9 cellular contexts compared by ENCODE assay signal in the genomic region with DNA sequence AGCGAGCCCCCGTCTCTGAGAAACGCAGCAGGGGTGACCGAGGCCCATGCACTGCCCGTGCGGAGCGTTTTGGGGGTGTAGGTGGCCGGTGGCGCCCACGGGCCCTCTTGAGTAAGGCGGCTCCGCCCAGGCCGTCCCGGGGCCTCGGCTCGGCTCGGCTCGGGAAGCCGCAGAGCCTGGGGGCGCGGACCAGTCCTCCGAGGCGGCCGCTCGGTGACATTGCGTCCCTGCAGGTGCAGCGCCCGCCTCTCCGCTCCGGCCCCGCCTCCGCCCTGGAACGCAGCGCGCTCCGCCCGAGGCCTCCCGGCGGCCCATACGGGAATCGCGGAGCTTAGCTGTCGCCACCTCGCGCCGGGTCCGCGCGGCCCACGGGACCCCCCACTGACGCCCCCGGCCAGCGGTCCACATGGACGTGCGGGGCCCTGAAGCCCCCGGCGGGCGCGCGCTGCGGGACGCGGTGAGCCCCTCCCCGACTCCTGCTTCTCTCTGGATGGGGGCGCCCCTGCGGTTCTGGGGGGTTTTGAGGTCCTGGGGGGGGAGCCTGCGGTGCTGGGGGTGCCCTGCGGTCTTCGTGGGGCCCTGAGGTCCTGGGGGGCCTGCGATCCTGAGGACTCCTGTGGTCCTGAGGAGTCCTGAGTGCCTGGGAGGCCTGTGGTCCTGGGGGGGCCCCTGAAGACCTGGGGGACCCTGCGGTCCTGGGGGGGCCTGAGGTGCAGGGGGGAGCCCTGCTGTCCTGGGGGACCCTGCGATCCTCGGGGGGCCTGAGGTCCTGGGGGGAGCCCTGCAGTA. TPM values are rescaled to one million over a fixed set of nuclear protein-coding genes. Genes with fewer than 3 reads are reported as not detected.
DNase-seq lines count a peak whose midpoint lies in the region; ATAC-seq and TF ChIP-seq lines count a peak whose summit lies in the region.
"Had no signal": no experiment of that assay in that cellular context is flagged by ENCODE, and none has a peak within 500 bp of the region (broad histone marks: within the 10 kb centered on the region; RNA-seq: fewer than 3 reads in every experiment).

HSBP1L1 (plus strand) TSS at position 314 of the 789 bp plus-strand sequence; CDS start at position 407, 93 bp downstream.

- BruUV-seq in PC-3 (replicated peaks; lab: Mats Ljungman, UMichigan) = no TSS peak

- no CpG with 5 or more reads among the region's 73 CpGs for WGBS in gastroesophageal sphincter (ENCODE audit: low coverage in 1 of 2), 2 donors

- H3K4me1 ChIP-seq in PC-3 (ENCODE audit: insufficient read depth, low read length) = peaks cover 53% of the 10 kb centered on the region
- H3K4me1 ChIP-seq in gastroesophageal sphincter = peaks cover 0 to 28% (median 0%) of the 10 kb centered on the region in 3 donors
- H3K4me1 ChIP-seq in osteoblast (ENCODE audit: insufficient read depth, low read length) = peaks cover 44% of the 10 kb centered on the region

- DNase-seq in AG09319 (ENCODE audit: extremely low read depth, low read depth) (no peak), PC-3 (peak; percentile 85), osteoblast (ENCODE audit: insufficient read length, low spot score, missing footprints) (peak; percentile 93), middle frontal gyrus (ENCODE audit: extremely low spot score, low spot score) (no peak)
- peak; percentile 63 for DNase-seq in activated naive CD4-positive, alpha-beta T cell treated with Interleukin-2 at 50 U/mL for 16 hours

- no peak for TF ChIP-seq POLR2A in gastroesophageal sphincter (IDR thresholded peaks at IDR 0.05)

- H3K4me3 ChIP-seq in PC-3 (ENCODE audit: low read length) = peak within 1 kb of the TSS; percentile 87
- H3K4me3 ChIP-seq in gastroesophageal sphincter = peak within 1 kb of the TSS; percentile 70 to 75
- H3K4me3 ChIP-seq in osteoblast (ENCODE audit: insufficient read depth, low read length) = peak within 1 kb of the TSS; percentile 82

- CTCF ChIA-PET in PC-3 (lab: Charles Lee) = no interaction called here

- peaks cover 31% of the 10 kb centered on the region for H3K79me2 ChIP-seq in PC-3 (ENCODE audit: low read length)
- peaks cover 20% of the 10 kb centered on the region for H3K79me2 ChIP-seq in osteoblast (ENCODE audit: insufficient read depth, low read length)

- H3K9ac ChIP-seq in PC-3 (ENCODE audit: low read length) = peak within 1 kb of the TSS; percentile 95

- peak within 1 kb of the TSS; percentile 89 for H3K27ac ChIP-seq in PC-3 (ENCODE audit: low read length)
- peak within 1 kb of the TSS; percentile 19 to 79 (median 71) for H3K27ac ChIP-seq in gastroesophageal sphincter
- peak within 1 kb of the TSS; percentile 83 for H3K27ac ChIP-seq in osteoblast (ENCODE audit: low read depth, low read length)

- no peak for TF ChIP-seq EP300 in gastroesophageal sphincter (IDR thresholded peaks at IDR 0.05)

- ATAC-seq in GM18867 (IDR thresholded peaks at IDR 0.05; ENCODE audit: unreplicated experiment) (peak; percentile 72), HG03095 (IDR thresholded peaks at IDR 0.05; ENCODE audit: unreplicated experiment) (peak; percentile 48), PC-3 (peak; percentile 76), gastroesophageal sphincter (peak; percentile 87)

- TF ChIP-seq CTCF in AG09319 (IDR thresholded peaks at IDR 0.05; ENCODE audit: low read depth, low read length) (peak; percentile 8), PC-3 (conservative IDR thresholded peaks at IDR 0.05; ENCODE audit: low read depth, low read length) (peak; percentile 38; the same call in 1 of the 2 replicates), gastroesophageal sphincter (IDR thresholded peaks at IDR 0.05) (peak in 3 of 4 experiments; percentile 52 to 67 (median 54)), osteoblast (IDR thresholded peaks at IDR 0.05; ENCODE audit: extremely low read depth, low read depth, low read length) (no peak)

- intact Hi-C loops in PC-3 (cut with micrococcal nuclease) = no loop called here

- POLR2A ChIA-PET in PC-3 (lab: Charles Lee; ENCODE audit: unreplicated experiment) = interaction anchor here (0.6 kb wide), 1 partner anchor 69 kb away, joined by 6 read pairs; no protein-coding TSS in a partner anchor

- no peaks in the 10 kb centered on the region for H3K9me3 ChIP-seq in PC-3 (ENCODE audit: low read length)
- no peaks in the 10 kb centered on the region for H3K9me3 ChIP-seq in gastroesophageal sphincter
- H3K9me3 ChIP-seq in osteoblast (ENCODE audit: low read depth, low read length) = no peaks in the 10 kb centered on the region

- H3F3A ChIP-seq in PC-3 (ENCODE audit: low read length, unreplicated experiment) = no peaks in the 10 kb centered on the region

- peak within 1 kb of the TSS; percentile 96 for H3K4me2 ChIP-seq in PC-3 (ENCODE audit: low read length)
- H3K4me2 ChIP-seq in osteoblast (ENCODE audit: insufficient read depth, low read length) = peak within 1 kb of the TSS; percentile 86

- H3K27me3 ChIP-seq in PC-3 (ENCODE audit: low read length) = no peaks in the 10 kb centered on the region
- peaks cover 20% of the 10 kb centered on the region for H3K27me3 ChIP-seq in gastroesophageal sphincter
- H3K27me3 ChIP-seq in osteoblast (ENCODE audit: insufficient read depth, low read length) = no peaks in the 10 kb centered on the region

- peak within 1 kb of the TSS; percentile 65 for H2AFZ ChIP-seq in PC-3 (ENCODE audit: low read length)
- peak within 1 kb of the TSS; percentile 53 for H2AFZ ChIP-seq in osteoblast (ENCODE audit: low read length)

- no peaks in the 10 kb centered on the region for H3K9me2 ChIP-seq in PC-3 (replicated peaks; ENCODE audit: low read length)

- H3K36me3 ChIP-seq in PC-3 (ENCODE audit: low read depth, low read length) = peaks cover 5% of the 10 kb centered on the region; the same call in 1 of the 2 replicates
- H3K36me3 ChIP-seq in gastroesophageal sphincter = peaks cover 0 to 7% of the 10 kb centered on the region in 2 donors
- peaks cover 15% of the 10 kb centered on the region for H3K36me3 ChIP-seq in osteoblast (ENCODE audit: insufficient read depth, low read length)

- no peaks in the 10 kb centered on the region for H4K20me1 ChIP-seq in PC-3 (ENCODE audit: low read length)
- peaks cover 6% of the 10 kb centered on the region for H4K20me1 ChIP-seq in osteoblast (ENCODE audit: insufficient read depth, low read length)

RNA-seq across cellular contexts. Expression of gene HSBP1L1, which starts in this region (rescaled TPM):
- total RNA-seq in PC-3 (2014; rRNA removed) = 45.7 and 56.8 TPM in 2 replicates
- 10 to 100 TPM in 3 of 4 donors, 1 to 10 TPM in 1; 3.2 to 23.8 (median 12.4) TPM for total RNA-seq in gastroesophageal sphincter
- total RNA-seq in osteoblast = 9.4 and 11.2 TPM in 2 replicates
- total RNA-seq: LHCN-M2 had no signal

Comparison
In these comparisons a context has a peak if more than half of its experiments do, and no peak if none do; other contexts are left out.
1. DNase-seq: peak in PC-3 (single experiment), activated naive CD4-positive, alpha-beta T cell treated with Interleukin-2 at 50 U/mL for 16 hours (single experiment) and osteoblast (single experiment); none in AG09319 (single experiment) and middle frontal gyrus (single experiment).
2. Peak in every context shown above with its lines, with median percentiles within 50 percentile points of each other: ATAC-seq, H3K27ac ChIP-seq and H3K4me3 ChIP-seq.